In the genomic region with DNA sequence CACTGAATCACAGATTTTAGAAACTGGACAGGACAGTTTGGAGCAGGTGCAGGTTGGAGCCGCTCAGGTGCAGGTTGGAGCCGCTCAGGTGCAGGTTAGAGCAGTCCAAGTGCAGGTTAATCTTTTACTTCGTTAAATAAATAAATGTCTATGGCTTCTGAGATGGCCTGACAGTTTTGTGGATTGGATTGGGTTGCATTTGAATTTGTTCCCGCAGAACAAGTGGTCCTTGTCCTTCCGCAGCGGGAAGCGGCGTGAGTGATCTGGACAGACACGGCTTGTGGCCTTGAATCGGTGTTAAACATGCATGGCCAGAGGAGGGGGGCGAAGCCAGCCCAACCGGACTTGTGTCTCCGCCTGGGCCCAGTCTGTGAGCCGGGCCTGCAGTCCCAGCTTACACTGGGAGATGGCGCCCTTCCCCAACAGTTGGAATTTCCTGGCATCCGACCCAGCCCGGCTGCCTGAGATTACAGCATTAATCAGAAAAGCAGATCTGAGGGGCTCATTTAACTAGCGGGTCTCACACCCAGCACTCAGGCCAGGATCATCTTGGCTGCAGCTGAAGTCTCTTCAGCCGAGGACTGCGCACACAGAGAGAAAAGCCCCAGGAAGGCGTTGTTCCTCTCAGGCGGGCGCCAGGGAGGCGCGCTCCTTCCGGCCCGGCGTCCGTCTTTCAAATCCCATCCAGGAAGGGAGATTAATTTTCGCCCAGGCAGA, we compare ENCODE assay signal across 8 cellular contexts. TPM values are rescaled to one million over a fixed set of nuclear protein-coding genes. Genes with fewer than 3 reads are reported as not detected.
A peak's percentile ranks its signal among the peaks of the same experiment; 100 is the strongest.
DNase-seq lines count a peak whose midpoint lies in the region; ATAC-seq and FAIRE-seq lines count a peak whose summit lies in the region.

No MANE protein-coding gene starts in this region.

- H3K4me3 ChIP-seq in aorta (ENCODE audit: low read length in 2 of 2), result no peak overlapping the region

- WGBS in aorta, 2 donors, result 11 to 16% methylated on average over 30 of the region's 30 CpGs

- DNase-seq in activated CD4-positive, alpha-beta T cell treated with anti-CD3 and anti-CD28 coated beads, Interleukin-2, amount 10 ng/mL, durations not matched to agents 24 days and 14 days, result peak; percentile 87
- no peak for DNase-seq in activated CD4-positive, alpha-beta T cell treated with anti-CD3 and anti-CD28 coated beads for 4 hours
- peak; percentile 33 for DNase-seq in NCI-H2107 (lab: John Stamatoyannopoulos, UW)
- DNase-seq in activated CD8-positive, alpha-beta memory T cell treated with anti-CD3 and anti-CD28 coated beads, Interleukin-2, amount 50 U/mL, for 48 hours, result peak; percentile 81
- DNase-seq in frontal cortex (ENCODE audit: low spot score in 2 of 2), result peak; percentile 78 to 83
- DNase-seq in nucleus accumbens (lab: John Stamatoyannopoulos, UW), result peak in 52 of 56 donors; percentile 32 to 88 (median 71)
- DNase-seq in aorta, result peak; percentile 69 to 91

- peak; percentile 81 for ATAC-seq in aorta (ENCODE audit: low FRiP score)
- ATAC-seq in HG03342 (IDR thresholded peaks at IDR 0.05; ENCODE audit: unreplicated experiment), result no peak

- FAIRE-seq in frontal cortex (lab: Jason Lieb, UNC), result no peak

- H3K4me1 ChIP-seq in aorta (ENCODE audit: control insufficient read depth in 1 of 2, insufficient read depth in 2 of 2, low read length in 2 of 2), result no peaks in the 10 kb centered on the region

- H3K36me3 Mint-ChIP-seq in activated CD4-positive, alpha-beta T cell treated with anti-CD3 and anti-CD28 coated beads, Interleukin-2, amount 10 ng/mL, durations not matched to agents 24 days and 14 days (ENCODE audit: low read depth), result no peaks in the 10 kb centered on the region

- peak overlapping the region; percentile 41 for H3K4me3 Mint-ChIP-seq in activated CD4-positive, alpha-beta T cell treated with anti-CD3 and anti-CD28 coated beads, Interleukin-2, amount 10 ng/mL, durations not matched to agents 24 days and 14 days

- intact Hi-C loops in activated CD4-positive, alpha-beta T cell treated with anti-CD3 and anti-CD28 coated beads, Interleukin-2, amount 10 ng/mL, durations not matched to agents 24 days and 14 days (cut with micrococcal nuclease), result loop anchor here (1.0 to 2.0 kb wide), 2 partner anchors 257 to 327 kb away; no protein-coding TSS in a partner anchor
- intact Hi-C loops in aorta (cut with DNase I), result loop anchor here (2.0 to 5.0 kb wide), 3 partner anchors 256 to 327 kb away; no protein-coding TSS in a partner anchor

- no peak overlapping the region for H3K27ac Mint-ChIP-seq in activated CD4-positive, alpha-beta T cell treated with anti-CD3 and anti-CD28 coated beads, Interleukin-2, amount 10 ng/mL, durations not matched to agents 24 days and 14 days

- H3K9me3 ChIP-seq in aorta (ENCODE audit: control insufficient read depth, low read length), result no peaks in the 10 kb centered on the region

- no peaks in the 10 kb centered on the region for H3K36me3 ChIP-seq in aorta (ENCODE audit: control insufficient read depth in 1 of 2, insufficient read depth in 2 of 2, low read length in 1 of 2)

- no peak overlapping the region for H3K27ac ChIP-seq in aorta (ENCODE audit: low read depth in 1 of 2, low read length in 2 of 2)

- H3K27me3 ChIP-seq in aorta (ENCODE audit: control insufficient read depth in 1 of 2, insufficient read depth in 2 of 2, low read length in 1 of 2), result no peaks in the 10 kb centered on the region

- H3K4me1 Mint-ChIP-seq in activated CD4-positive, alpha-beta T cell treated with anti-CD3 and anti-CD28 coated beads, Interleukin-2, amount 10 ng/mL, durations not matched to agents 24 days and 14 days, result peaks cover 5% of the 10 kb centered on the region

- H3K9me3 Mint-ChIP-seq in activated CD4-positive, alpha-beta T cell treated with anti-CD3 and anti-CD28 coated beads, Interleukin-2, amount 10 ng/mL, durations not matched to agents 24 days and 14 days, result no peaks in the 10 kb centered on the region

- peaks cover 35% of the 10 kb centered on the region for H3K27me3 Mint-ChIP-seq in activated CD4-positive, alpha-beta T cell treated with anti-CD3 and anti-CD28 coated beads, Interleukin-2, amount 10 ng/mL, durations not matched to agents 24 days and 14 days

RNA-seq across cellular contexts. Expression of a gene that starts 1.5 kb away (rescaled TPM):
- total RNA-seq in activated CD4-positive, alpha-beta T cell treated with anti-CD3 and anti-CD28 coated beads, Interleukin-2, amount 10 ng/mL, durations not matched to agents 24 days and 14 days, result 0.19 and 0.35 TPM in 2 replicates
- total RNA-seq in frontal cortex (69.7 TPM), aorta (10 to 100 TPM; 21.0 to 63.0 TPM)
- polyA plus RNA-seq in aorta, result 1 to 10 TPM; 3.5 to 8.6 TPM

Comparison
In these comparisons a context has a peak if more than half of its experiments do, and no peak if none do; other contexts are left out.
1. DNase-seq: peak in activated CD4-positive, alpha-beta T cell treated with anti-CD3 and anti-CD28 coated beads, Interleukin-2, amount 10 ng/mL, durations not matched to agents 24 days and 14 days (single experiment), NCI-H2107 (single experiment), activated CD8-positive, alpha-beta memory T cell treated with anti-CD3 and anti-CD28 coated beads, Interleukin-2, amount 50 U/mL, for 48 hours (single experiment), frontal cortex (2 of 2), nucleus accumbens (52 of 56) and aorta (2 of 2); none in activated CD4-positive, alpha-beta T cell treated with anti-CD3 and anti-CD28 coated beads for 4 hours (0 of 2).
2. RNA of a gene that starts 1.5 kb away (total RNA-seq): 69.7 TPM in frontal cortex (single experiment) and 21.0 to 63.0 TPM in aorta; 0.19 to 0.35 TPM in activated CD4-positive, alpha-beta T cell treated with anti-CD3 and anti-CD28 coated beads, Interleukin-2, amount 10 ng/mL, durations not matched to agents 24 days and 14 days; every median in the first group is over 10 times any median in the second.